1 cellular context compared by ENCODE assay signal in genomic region chr18:11689031-11689971, GRCh38.
TF ChIP-seq lines count a peak whose summit lies in the region.

Gene GNAL (plus strand): TSS chr18:11689264. CDS start chr18:11689564, 300 bp downstream.

TF ChIP-seq in WTC11, 78 proteins besides CTCF, POLR2A, EP300 and RAD21 (continued from another document and continues in another):
- TF ChIP-seq ARID4B (CRISPR knock-in tag; IDR thresholded peaks at IDR 0.05; ENCODE audit: borderline replicate concordance) (0 out of 2 replicates have a peak, but pooled peaks have one; percentile 93), ZNF121 (CRISPR knock-in tag; IDR thresholded peaks at IDR 0.05) (0 out of 2 replicates have a peak, but pooled peaks have one; percentile 54), HMGA2 (CRISPR knock-in tag; IDR thresholded peaks at IDR 0.05) (no peak), TCF7 (CRISPR knock-in tag; IDR thresholded peaks at IDR 0.05; ENCODE audit: low read depth) (peak; percentile 77; the same call in 1 of the 2 replicates), SP1 (CRISPR knock-in tag; conservative IDR thresholded peaks at IDR 0.05) (peak; percentile 44; the same call in 1 of the 2 replicates), PREB (CRISPR knock-in tag; IDR thresholded peaks at IDR 0.05; ENCODE audit: borderline replicate concordance) (no peak), TP53 (CRISPR knock-in tag; IDR thresholded peaks at IDR 0.05) (peak; percentile 20), IRF1 (CRISPR knock-in tag; IDR thresholded peaks at IDR 0.05) (peak; percentile 50; the same call in 1 of the 2 replicates), FOXP1 (CRISPR knock-in tag; IDR thresholded peaks at IDR 0.05; ENCODE audit: borderline replicate concordance) (peak; percentile 93), JAZF1 (CRISPR knock-in tag; IDR thresholded peaks at IDR 0.05) (no peak), MAX (CRISPR knock-in tag; IDR thresholded peaks at IDR 0.05) (peak; percentile 84; the same call in 1 of the 2 replicates), HMGXB4 (CRISPR knock-in tag; IDR thresholded peaks at IDR 0.05) (peak; percentile 76), ZSCAN18 (CRISPR knock-in tag; IDR thresholded peaks at IDR 0.05) (no peak), ZNF232 (CRISPR knock-in tag; IDR thresholded peaks at IDR 0.05) (peak; percentile 53), ZNF317 (CRISPR knock-in tag; IDR thresholded peaks at IDR 0.05; ENCODE audit: borderline replicate concordance, low read depth) (0 out of 2 replicates have a peak, but pooled peaks have one; percentile 26), USF2 (CRISPR knock-in tag; IDR thresholded peaks at IDR 0.05) (0 out of 2 replicates have a peak, but pooled peaks have one; percentile 14), ELF4 (CRISPR knock-in tag; IDR thresholded peaks at IDR 0.05; ENCODE audit: low read depth) (no peak), KAT7 (CRISPR knock-in tag; IDR thresholded peaks at IDR 0.05; ENCODE audit: borderline replicate concordance) (peak; percentile 86), AFF4 (CRISPR knock-in tag; IDR thresholded peaks at IDR 0.05; ENCODE audit: borderline replicate concordance) (0 out of 2 replicates have a peak, but pooled peaks have one; percentile 58), ZNF396 (CRISPR knock-in tag; IDR thresholded peaks at IDR 0.05; ENCODE audit: borderline replicate concordance) (no peak), OVOL2 (CRISPR knock-in tag; IDR thresholded peaks at IDR 0.05; ENCODE audit: borderline replicate concordance) (no peak), NR2C2 (CRISPR knock-in tag; IDR thresholded peaks at IDR 0.05) (no peak), E2F1 (CRISPR knock-in tag; IDR thresholded peaks at IDR 0.05) (no peak), ZNF423 (CRISPR knock-in tag; IDR thresholded peaks at IDR 0.05) (no peak), FOXP4 (CRISPR knock-in tag; IDR thresholded peaks at IDR 0.05) (peak; percentile 89), ETV6 (CRISPR knock-in tag; IDR thresholded peaks at IDR 0.05) (peak; percentile 61), NR1H2 (CRISPR knock-in tag; IDR thresholded peaks at IDR 0.05) (no peak), NFYB (CRISPR knock-in tag; conservative IDR thresholded peaks at IDR 0.05; ENCODE audit: low read depth) (no peak; the same call in 1 of the 2 replicates), ZBTB43 (CRISPR knock-in tag; IDR thresholded peaks at IDR 0.05) (0 out of 2 replicates have a peak, but pooled peaks have one; percentile 34), USF1 (CRISPR knock-in tag; IDR thresholded peaks at IDR 0.05) (peak; percentile 43; the same call in 1 of the 2 replicates), ZNF138 (CRISPR knock-in tag; conservative IDR thresholded peaks at IDR 0.05) (peak; percentile 51; the same call in 1 of the 2 replicates), ATF1 (CRISPR knock-in tag; IDR thresholded peaks at IDR 0.05) (peak; percentile 54; the same call in 1 of the 2 replicates), JUN (CRISPR knock-in tag; IDR thresholded peaks at IDR 0.05) (peak; percentile 91), NFE2L1 (CRISPR knock-in tag; IDR thresholded peaks at IDR 0.05) (peak; percentile 55; the same call in 1 of the 2 replicates), GRHL2 (CRISPR knock-in tag; IDR thresholded peaks at IDR 0.05; ENCODE audit: insufficient replicate concordance, severe bottlenecking) (no peak), ZNF416 (CRISPR knock-in tag; IDR thresholded peaks at IDR 0.05) (no peak)
